8 cellular contexts compared by ENCODE assay signal in the genomic region with DNA sequence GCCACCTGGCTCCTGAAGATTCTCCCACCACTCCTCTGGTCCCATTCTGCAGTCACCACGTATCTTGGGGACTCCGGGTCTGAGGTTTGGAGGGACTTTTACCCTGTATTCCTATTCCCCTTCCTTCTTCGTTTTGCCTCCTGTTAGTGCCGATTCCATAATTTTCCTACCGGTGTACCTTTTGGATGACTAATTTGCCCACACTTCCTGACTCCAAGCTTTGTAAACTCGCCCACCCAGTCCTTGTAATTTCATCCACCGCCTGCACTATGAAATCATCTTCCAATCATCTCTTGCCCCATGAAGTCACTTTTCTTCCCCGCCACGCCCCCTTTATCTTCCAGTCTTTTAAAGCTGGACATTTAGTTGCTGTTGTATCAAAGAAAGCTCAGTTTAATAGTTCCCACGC. TPM values are rescaled to one million over a fixed set of nuclear protein-coding genes. Genes with fewer than 3 reads are reported as not detected.
DNase-seq lines count a peak whose midpoint lies in the region; ATAC-seq and TF ChIP-seq lines count a peak whose summit lies in the region.

No MANE protein-coding gene starts in this region.

- peaks cover 0 to 25% (median 13%) of the 10 kb centered on the region in 3 donors for H3K36me3 Mint-ChIP-seq in CD8-positive, alpha-beta memory T cell

- peaks cover 5% of the 10 kb centered on the region for H3K36me3 ChIP-seq in CD8-positive, alpha-beta memory T cell (ENCODE audit: insufficient read depth, low read length)
- H3K36me3 ChIP-seq in RWPE2 (ENCODE audit: low read depth), result peaks cover 34% of the 10 kb centered on the region
- peaks cover 5% of the 10 kb centered on the region for H3K36me3 ChIP-seq in lower lobe of right lung

- H3K27me3 ChIP-seq in CD8-positive, alpha-beta memory T cell (ENCODE audit: insufficient read depth, low read length, poor library complexity, severe bottlenecking), result no peaks in the 10 kb centered on the region
- no peaks in the 10 kb centered on the region for H3K27me3 ChIP-seq in RWPE2 (ENCODE audit: insufficient read depth, poor library complexity, severe bottlenecking)
- no peaks in the 10 kb centered on the region for H3K27me3 ChIP-seq in lower lobe of right lung (ENCODE audit: low read depth)

- peak overlapping the region; percentile 79 for H3K4me3 ChIP-seq in CD8-positive, alpha-beta memory T cell (ENCODE audit: low read length)
- H3K4me3 ChIP-seq in RWPE2 (ENCODE audit: severe bottlenecking) (peak overlapping the region; percentile 71), lower lobe of right lung (peak overlapping the region; percentile 99)

- no peaks in the 10 kb centered on the region for H3K9me3 ChIP-seq in CD8-positive, alpha-beta memory T cell (ENCODE audit: low read length)
- H3K9me3 ChIP-seq in RWPE2 (ENCODE audit: severe bottlenecking), result no peaks in the 10 kb centered on the region
- H3K9me3 ChIP-seq in lower lobe of right lung, result no peaks in the 10 kb centered on the region

- POLR2A ChIA-PET in CD8-positive, alpha-beta memory T cell (lab: Charles Lee), result no interaction called here

- no peaks in the 10 kb centered on the region for H3K9me3 Mint-ChIP-seq in CD8-positive, alpha-beta memory T cell

- peak overlapping the region; percentile 90 to 98 (median 96) for H3K4me3 Mint-ChIP-seq in CD8-positive, alpha-beta memory T cell

- H3K27me3 Mint-ChIP-seq in CD8-positive, alpha-beta memory T cell, result no peaks in the 10 kb centered on the region

- H3K4me1 ChIP-seq in CD8-positive, alpha-beta memory T cell (ENCODE audit: insufficient read depth, low read length), result peaks cover 16% of the 10 kb centered on the region
- peaks cover 14% of the 10 kb centered on the region for H3K4me1 ChIP-seq in RWPE2 (ENCODE audit: insufficient read depth, poor library complexity, severe bottlenecking)
- H3K4me1 ChIP-seq in lower lobe of right lung, result peaks cover 18% of the 10 kb centered on the region

- CTCF ChIA-PET in CD8-positive, alpha-beta memory T cell (lab: Charles Lee), result interaction anchor here (0.6 to 1.4 kb wide), 3 partner anchors 12 to 180 kb away, joined by 3 read pairs; a partner anchor contains a TSS

- peak overlapping the region; percentile 82 for H3K27ac ChIP-seq in CD8-positive, alpha-beta memory T cell (ENCODE audit: low read depth, low read length)
- H3K27ac ChIP-seq in RWPE2 (ENCODE audit: poor library complexity, severe bottlenecking) (peak overlapping the region; percentile 80), lower lobe of right lung (peak overlapping the region; percentile 94), substantia nigra (ENCODE audit: low read depth, low read length, poor library complexity, severe bottlenecking) (peak overlapping the region; percentile 75)

- TF ChIP-seq CTCF in RWPE2 (IDR thresholded peaks at IDR 0.05; ENCODE audit: poor library complexity, severe bottlenecking), result no peak
- no peak for TF ChIP-seq CTCF in lower lobe of right lung (IDR thresholded peaks at IDR 0.05)

- H3K27ac Mint-ChIP-seq in CD8-positive, alpha-beta memory T cell, result peak overlapping the region; percentile 79 to 99 (median 96)

- intact Hi-C loops in lower lobe of right lung (cut with DNase I), result no loop called here

- H3K4me1 Mint-ChIP-seq in CD8-positive, alpha-beta memory T cell, result peaks cover 40 to 57% (median 54%) of the 10 kb centered on the region in 3 donors

- DNase-seq in CD8-positive, alpha-beta memory T cell, result peak in 1 of 5 donors; percentile 12
- DNase-seq in RWPE2 (ENCODE audit: low spot score), result no peak
- peak; percentile 24 for DNase-seq in cerebellar cortex (ENCODE audit: low spot score)
- no peak for DNase-seq in lower lobe of right lung
- peak in 1 of 49 donors; percentile 15 for DNase-seq in substantia nigra (lab: John Stamatoyannopoulos, UW)
- no peak for DNase-seq in midbrain (lab: John Stamatoyannopoulos, UW)

- ATAC-seq in GM19324 (IDR thresholded peaks at IDR 0.05; ENCODE audit: low FRiP score, unreplicated experiment), result peak; percentile 1
- peak; percentile 1 for ATAC-seq in HG03520 (IDR thresholded peaks at IDR 0.05; ENCODE audit: unreplicated experiment)
- ATAC-seq in RWPE2 (ENCODE audit: low read depth), result peak; percentile 60
- ATAC-seq in lower lobe of right lung, result peak; percentile 1 to 44

RNA-seq across cellular contexts. Expression of a gene that starts 0.6 kb away (rescaled TPM):
- total RNA-seq in CD8-positive, alpha-beta memory T cell, result 10 to 100 TPM; 37.1 to 38.3 TPM
- 47.3 TPM for polyA plus RNA-seq in CD8-positive, alpha-beta memory T cell
- total RNA-seq in lower lobe of right lung, result 14.0 TPM

RNA-seq across cellular contexts. Expression of a gene that starts 12.5 kb away (rescaled TPM):
- 100 to 1,000 TPM; 107 to 125 TPM for total RNA-seq in CD8-positive, alpha-beta memory T cell
- 573 TPM for polyA plus RNA-seq in CD8-positive, alpha-beta memory T cell
- 136 TPM for total RNA-seq in lower lobe of right lung

Comparison
In these comparisons a context has a peak if more than half of its experiments do, and no peak if none do; other contexts are left out.
1. ATAC-seq: peak in every context shown above with its lines; median percentile 60 in RWPE2; 22 in lower lobe of right lung; 1 in GM19324; 1 in HG03520.